Comparison of ENCODE assay signal across 1 cellular context in the genomic region with DNA sequence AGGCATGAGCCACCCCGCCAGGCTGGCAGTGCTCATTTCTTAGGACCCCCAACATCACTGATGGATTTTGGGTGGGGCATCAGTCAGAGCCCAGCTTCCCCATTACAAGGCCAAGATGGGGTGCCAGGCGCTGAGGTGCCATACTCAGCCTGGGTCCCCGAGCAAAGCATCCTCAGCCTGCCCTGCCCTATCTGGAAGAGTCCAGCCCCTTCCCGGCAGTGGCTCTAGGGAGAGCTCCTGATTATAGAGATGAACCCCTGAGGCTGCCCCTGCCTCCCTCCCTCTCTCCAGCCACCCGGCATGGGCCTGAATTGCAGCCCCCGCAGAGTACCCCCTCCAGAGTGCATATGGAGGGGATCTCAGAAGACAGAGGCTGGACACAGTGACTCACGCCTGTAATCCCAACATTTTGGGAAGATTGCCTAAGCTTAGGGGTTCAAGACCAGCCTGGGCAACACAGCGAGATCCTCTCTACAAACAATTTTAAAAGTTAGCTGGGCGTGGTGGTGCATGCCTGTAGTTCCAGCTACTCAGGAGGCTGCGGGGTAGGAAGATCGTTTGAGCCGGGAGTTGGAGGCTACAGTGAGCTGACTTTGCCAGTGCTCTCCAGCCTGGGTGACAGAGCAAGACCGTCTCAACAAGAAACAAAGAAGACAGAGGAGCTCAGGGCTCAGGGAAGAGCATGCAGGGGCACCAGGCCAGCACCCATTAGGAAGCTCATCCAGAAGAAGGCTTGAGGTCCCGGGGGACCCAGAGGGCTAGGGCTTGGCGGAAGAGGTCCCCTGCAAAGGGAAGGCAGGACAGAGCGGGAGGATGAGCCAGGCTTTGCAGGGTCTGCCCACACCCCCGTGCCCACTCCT.
A peak's percentile ranks its signal among the peaks of the same experiment; 100 is the strongest.
TF ChIP-seq lines count a peak whose summit lies in the region.

No MANE protein-coding gene starts in this region.

TF ChIP-seq in GM12891, 5 proteins besides CTCF, POLR2A, EP300 and RAD21:
- TF ChIP-seq TAF1 (IDR thresholded peaks at IDR 0.05; ENCODE audit: low read depth, low read length) (no peak), POLR2AphosphoS5 (IDR thresholded peaks at IDR 0.05; ENCODE audit: low read depth, low read length) (peak; percentile 36; the same call in 1 of the 2 replicates)
